In genomic region chr9:128091571-128091970, GRCh38 we compare ENCODE assay signal across 9 cellular contexts. TPM values are rescaled to one million over a fixed set of nuclear protein-coding genes. Genes with fewer than 3 reads are reported as not detected.
DNase-seq lines count a peak whose midpoint lies in the region; ATAC-seq and TF ChIP-seq lines count a peak whose summit lies in the region.
"Had no signal": no experiment of that assay in that cellular context is flagged by ENCODE, and none has a peak within 500 bp of the region (broad histone marks: within the 10 kb centered on the region; RNA-seq: fewer than 3 reads in every experiment).

No MANE protein-coding gene starts in this region.

- BruUV-seq in OCI-LY7 (replicated peaks; lab: Mats Ljungman, UMichigan): no TSS peak

- peaks cover 23% of the 10 kb centered on the region for H3K4me1 ChIP-seq in OCI-LY7 (ENCODE audit: insufficient read depth, low read length, poor library complexity, severe bottlenecking)

- peaks cover 70% of the 10 kb centered on the region for H3K79me2 ChIP-seq in OCI-LY7 (ENCODE audit: insufficient read depth, low read depth, low read length)

- H3K4me3 Mint-ChIP-seq in central memory CD8-positive, alpha-beta T cell: peak overlapping the region; percentile 13
- peak overlapping the region; percentile 73 to 92 (median 84) for H3K4me3 Mint-ChIP-seq in naive thymus-derived CD8-positive, alpha-beta T cell

- CTCF ChIA-PET in AG04449 (lab: Yijun Ruan, JAX) (interaction anchor here (1.2 to 15.3 kb wide), 7 partner anchors 9 to 149 kb away, joined by 4 to 131 read pairs (median 12); partner anchors contain the start of gene NAIF1), RWPE1 (lab: Yijun Ruan, JAX) (interaction anchor here (1.0 to 1.1 kb wide), 2 partner anchors 17 to 26 kb away, joined by 3 read pairs; no protein-coding TSS in a partner anchor), GM10248 (lab: Yijun Ruan, JAX) (interaction anchor here (0.8 to 11.7 kb wide), 9 partner anchors 10 to 148 kb away, joined by 3 to 105 read pairs (median 4); partner anchors contain the start of gene NAIF1), OCI-LY7 (lab: Charles Lee; ENCODE audit: unreplicated experiment) (interaction anchor here (0.6 kb wide), 1 partner anchor 329 kb away, joined by 6 read pairs; the partner anchor contains the start of gene CERCAM)

- peaks cover 14% of the 10 kb centered on the region for H3K36me3 Mint-ChIP-seq in central memory CD8-positive, alpha-beta T cell (ENCODE audit: insufficient read depth)
- H3K36me3 Mint-ChIP-seq in naive thymus-derived CD8-positive, alpha-beta T cell: peaks cover 0 to 17% (median 3%) of the 10 kb centered on the region in 3 donors

- peaks cover 43% of the 10 kb centered on the region for H3K36me3 ChIP-seq in OCI-LY7 (ENCODE audit: insufficient read depth, low read length)

- no peak overlapping the region for H2AFZ ChIP-seq in OCI-LY7 (ENCODE audit: low read length)
- H2AFZ ChIP-seq: PC-9 had no signal

- DNase-seq in AG04449 (ENCODE audit: low read depth, low spot score): no peak
- no peak for DNase-seq in RWPE1 (ENCODE audit: low spot score)
- DNase-seq in central memory CD8-positive, alpha-beta T cell (ENCODE audit: low spot score in 2 of 2): no peak
- no peak for DNase-seq in naive thymus-derived CD8-positive, alpha-beta T cell
- DNase-seq in GM10248 (ENCODE audit: extremely low spot score): no peak
- no peak for DNase-seq in OCI-LY7 (ENCODE audit: low spot score)
- DNase-seq in KG1 (lab: John Stamatoyannopoulos, UW): no peak
- DNase-seq: PC-9 had no signal

- peak overlapping the region; percentile 55 for H3K27ac ChIP-seq in RWPE1
- no peak overlapping the region for H3K27ac ChIP-seq in OCI-LY7 (ENCODE audit: low read depth, low read length, poor library complexity, severe bottlenecking)
- H3K27ac ChIP-seq: PC-9 had no signal

- no peaks in the 10 kb centered on the region for H3K9me3 Mint-ChIP-seq in central memory CD8-positive, alpha-beta T cell
- no peaks in the 10 kb centered on the region for H3K9me3 Mint-ChIP-seq in naive thymus-derived CD8-positive, alpha-beta T cell

- ATAC-seq in central memory CD8-positive, alpha-beta T cell (replicated peaks; ENCODE audit: extremely low read depth, poor library complexity, severe bottlenecking): no peak
- no peak for ATAC-seq in naive thymus-derived CD8-positive, alpha-beta T cell
- no peak for ATAC-seq in GM18498 (IDR thresholded peaks at IDR 0.05; ENCODE audit: unreplicated experiment)

- intact Hi-C loops in OCI-LY7 (cut with micrococcal nuclease; ENCODE audit: unreplicated experiment): no loop called here

- no peaks in the 10 kb centered on the region for H3K27me3 Mint-ChIP-seq in central memory CD8-positive, alpha-beta T cell
- H3K27me3 Mint-ChIP-seq in naive thymus-derived CD8-positive, alpha-beta T cell: no peaks in the 10 kb centered on the region

- no peak overlapping the region for H3K4me2 ChIP-seq in OCI-LY7 (ENCODE audit: low read length)
- H3K4me2 ChIP-seq: PC-9 had no signal

- H3K9me3 ChIP-seq in OCI-LY7 (ENCODE audit: low read length): no peaks in the 10 kb centered on the region

- H4K20me1 ChIP-seq in OCI-LY7 (ENCODE audit: insufficient read depth, low read length): peaks cover 5% of the 10 kb centered on the region

- no peaks in the 10 kb centered on the region for H3K9me2 ChIP-seq in OCI-LY7 (ENCODE audit: insufficient read depth, low read length)

- no peak for TF ChIP-seq CTCF in AG04449 (IDR thresholded peaks at IDR 0.05; ENCODE audit: insufficient read depth, low read length, missing control alignments)
- TF ChIP-seq CTCF in RWPE1 (conservative IDR thresholded peaks at IDR 0.05; ENCODE audit: low read depth): no peak
- no peak for TF ChIP-seq CTCF in GM10248 (IDR thresholded peaks at IDR 0.05; ENCODE audit: control extremely low read depth, extremely low read depth, low read depth, missing control alignments)
- no peak for TF ChIP-seq CTCF in OCI-LY7 (conservative IDR thresholded peaks at IDR 0.05; ENCODE audit: low read length)

- H3K27ac Mint-ChIP-seq in central memory CD8-positive, alpha-beta T cell (ENCODE audit: low read depth): no peak overlapping the region
- peak overlapping the region; percentile 90 to 99 (median 95) for H3K27ac Mint-ChIP-seq in naive thymus-derived CD8-positive, alpha-beta T cell

- H3K4me1 Mint-ChIP-seq in central memory CD8-positive, alpha-beta T cell: peaks cover 57% of the 10 kb centered on the region
- H3K4me1 Mint-ChIP-seq in naive thymus-derived CD8-positive, alpha-beta T cell: peaks cover 43 to 81% (median 76%) of the 10 kb centered on the region in 4 donors

- H3K4me3 ChIP-seq in AG04449 (ENCODE audit: low read depth, low read length) (peak overlapping the region; percentile 54), OCI-LY7 (ENCODE audit: low read depth, low read length, poor library complexity, severe bottlenecking) (no peak overlapping the region)
- H3K4me3 ChIP-seq: PC-9 had no signal

- POLR2A ChIA-PET in AG04449 (lab: Yijun Ruan, JAX): interaction anchor here (1.0 kb wide), 1 partner anchor 8 kb away, joined by 4 read pairs; no protein-coding TSS in a partner anchor
- POLR2A ChIA-PET in RWPE1 (lab: Yijun Ruan, JAX; ENCODE audit: low non-redundant PET): no interaction called here
- POLR2A ChIA-PET in naive thymus-derived CD8-positive, alpha-beta T cell (lab: Charles Lee): interaction anchor here (0.7 to 5.0 kb wide), 15 partner anchors 9 to 111 kb away, joined by 3 to 54 read pairs (median 5); partner anchors contain the start of genes EEIG1, NAIF1 and SLC25A25
- POLR2A ChIA-PET in GM10248 (lab: Yijun Ruan, JAX): no interaction called here
- POLR2A ChIA-PET in OCI-LY7 (lab: Charles Lee): interaction anchor here (0.7 kb wide), 2 partner anchors 10 to 76 kb away, joined by 3 to 4 read pairs; no protein-coding TSS in a partner anchor

RNA-seq across cellular contexts. Expression of gene SLC25A25, which starts 23.5 kb away (rescaled TPM):
- total RNA-seq in naive thymus-derived CD8-positive, alpha-beta T cell: 10 to 100 TPM; 18.6 to 18.9 TPM
- polyA plus RNA-seq in naive thymus-derived CD8-positive, alpha-beta T cell: 10 to 100 TPM; 12.1 to 17.8 (median 13.8) TPM
- total RNA-seq in OCI-LY7 (2014; rRNA removed; shearing (Covaris generic)): 21.4 and 23.7 TPM in 2 replicates
- 17.6 and 20.2 TPM in 2 replicates for total RNA-seq in OCI-LY7 (2022)

RNA-seq across cellular contexts. Expression of gene NAIF1, which starts 24.5 kb away (rescaled TPM):
- 10 to 100 TPM; 14.3 to 18.3 TPM for total RNA-seq in naive thymus-derived CD8-positive, alpha-beta T cell
- polyA plus RNA-seq in naive thymus-derived CD8-positive, alpha-beta T cell: 10 to 100 TPM; 10.1 to 13.3 (median 11.3) TPM
- total RNA-seq in OCI-LY7 (2014; rRNA removed; shearing (Covaris generic)): 8.6 TPM in 2 replicates
- total RNA-seq in OCI-LY7 (2022): 14.8 and 14.9 TPM in 2 replicates

RNA-seq across cellular contexts. Expression of gene PTGES2, which starts 36.0 kb away (rescaled TPM):
- total RNA-seq in naive thymus-derived CD8-positive, alpha-beta T cell: 10 to 100 TPM; 69.2 to 75.6 TPM
- 10 to 100 TPM; 28.9 to 49.8 (median 33.3) TPM for polyA plus RNA-seq in naive thymus-derived CD8-positive, alpha-beta T cell
- total RNA-seq in OCI-LY7 (2014; rRNA removed; shearing (Covaris generic)): 67.4 and 68.1 TPM in 2 replicates
- 59.2 and 76.3 TPM in 2 replicates for total RNA-seq in OCI-LY7 (2022)

RNA-seq across cellular contexts. Expression of gene LCN2, which starts 57.7 kb away (rescaled TPM):
- not detected for total RNA-seq in naive thymus-derived CD8-positive, alpha-beta T cell
- polyA plus RNA-seq in naive thymus-derived CD8-positive, alpha-beta T cell: not detected
- not detected in 2 replicates for total RNA-seq in OCI-LY7 (2014; rRNA removed; shearing (Covaris generic))
- not detected in 2 replicates for total RNA-seq in OCI-LY7 (2022)

Comparison
In these comparisons a context has a peak if more than half of its experiments do, and no peak if none do; other contexts are left out.
1. POLR2A ChIA-PET loops: an anchor here in AG04449 (1.0 kb wide), naive thymus-derived CD8-positive, alpha-beta T cell (0.7 to 5.0 kb wide) and OCI-LY7 (0.7 kb wide); none called in RWPE1 and GM10248.